9 cellular contexts compared by ENCODE assay signal in the genomic region with DNA sequence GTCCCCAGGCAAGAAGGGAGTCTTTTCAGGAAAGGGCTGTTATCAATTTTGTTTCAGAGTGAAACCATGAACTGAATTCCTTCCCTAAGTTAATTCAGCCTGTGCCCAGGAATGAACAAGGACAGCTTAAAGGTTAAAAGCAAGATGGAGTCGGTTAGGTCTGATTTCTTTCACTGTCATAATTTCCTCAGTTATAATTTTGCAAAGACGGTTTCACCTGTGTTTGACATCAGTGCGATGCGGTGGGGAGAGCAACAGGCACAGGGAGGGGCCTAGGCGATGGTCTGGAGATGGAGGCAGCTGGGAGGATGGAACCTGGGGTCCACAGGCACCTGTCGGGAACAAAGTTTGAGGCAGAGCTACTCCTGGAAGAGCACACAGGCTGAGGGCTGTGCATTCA. TPM values are rescaled to one million over a fixed set of nuclear protein-coding genes. Genes with fewer than 3 reads are reported as not detected.
DNase-seq lines count a peak whose midpoint lies in the region; ATAC-seq, FAIRE-seq and TF ChIP-seq lines count a peak whose summit lies in the region.
"Had no signal": no experiment of that assay in that cellular context is flagged by ENCODE, and none has a peak within 500 bp of the region (broad histone marks: within the 10 kb centered on the region; RNA-seq: fewer than 3 reads in every experiment).

No MANE protein-coding gene starts in this region.

- H3K4me3 Mint-ChIP-seq in CD8-positive, alpha-beta memory T cell, result peak overlapping the region; percentile 93 to 99 (median 98)
- peak overlapping the region; percentile 96 for H3K4me3 Mint-ChIP-seq in endothelial cell (ENCODE audit: unreplicated experiment)

- H3K36me3 ChIP-seq in CD8-positive, alpha-beta memory T cell (ENCODE audit: insufficient read depth, low read length), result no peaks in the 10 kb centered on the region
- H3K36me3 ChIP-seq in OCI-LY7 (ENCODE audit: insufficient read depth, low read length) (peaks cover 48% of the 10 kb centered on the region), pancreas (no peaks in the 10 kb centered on the region)
- H3K36me3 ChIP-seq: adrenal gland had no signal

- 29 to 30% methylated on average over 6 of the region's 6 CpGs for WGBS in pancreas, 2 donors

- H3K4me2 ChIP-seq in OCI-LY7 (ENCODE audit: low read length), result peak overlapping the region; percentile 92

- CTCF ChIA-PET in CD8-positive, alpha-beta memory T cell (lab: Charles Lee), result interaction anchor here (1.2 kb wide), 1 partner anchor 7 kb away, joined by 3 read pairs; no protein-coding TSS in a partner anchor
- CTCF ChIA-PET in OCI-LY7 (lab: Charles Lee; ENCODE audit: unreplicated experiment), result no interaction called here

- H3K9me2 ChIP-seq in OCI-LY7 (ENCODE audit: insufficient read depth, low read length), result no peaks in the 10 kb centered on the region

- H3K27ac ChIP-seq in CD8-positive, alpha-beta memory T cell (ENCODE audit: low read depth, low read length), result peak overlapping the region; percentile 99
- H3K27ac ChIP-seq in OCI-LY7 (ENCODE audit: low read depth, low read length, poor library complexity, severe bottlenecking) (peak overlapping the region; percentile 63), pancreas (no peak overlapping the region)

- H2AFZ ChIP-seq in OCI-LY7 (ENCODE audit: low read length), result no peak overlapping the region

- H3K4me3 ChIP-seq in CD8-positive, alpha-beta memory T cell (ENCODE audit: low read length), result peak overlapping the region; percentile 100
- H3K4me3 ChIP-seq in OCI-LY7 (ENCODE audit: low read depth, low read length, poor library complexity, severe bottlenecking) (peak overlapping the region; percentile 90), pancreas (peak overlapping the region; percentile 73 to 92 (median 90))

- no peaks in the 10 kb centered on the region for H3K27me3 ChIP-seq in CD8-positive, alpha-beta memory T cell (ENCODE audit: insufficient read depth, low read length, poor library complexity, severe bottlenecking)
- H3K27me3 ChIP-seq in pancreas, result no peaks in the 10 kb centered on the region
- H3K27me3 ChIP-seq: adrenal gland had no signal

- H3K9me3 ChIP-seq in CD8-positive, alpha-beta memory T cell (ENCODE audit: low read length), result no peaks in the 10 kb centered on the region
- H3K9me3 ChIP-seq in OCI-LY7 (ENCODE audit: low read length) (no peaks in the 10 kb centered on the region), pancreas (no peaks in the 10 kb centered on the region)
- H3K9me3 ChIP-seq: adrenal gland had no signal

- H3K27ac Mint-ChIP-seq in CD8-positive, alpha-beta memory T cell, result peak overlapping the region; percentile 85 to 99 (median 98)
- peak overlapping the region; percentile 92 for H3K27ac Mint-ChIP-seq in endothelial cell (ENCODE audit: unreplicated experiment)

- no TSS peak for BruUV-seq in OCI-LY7 (replicated peaks; lab: Mats Ljungman, UMichigan)

- peaks cover 4% of the 10 kb centered on the region; the same call in 1 of the 2 replicates for H4K20me1 ChIP-seq in OCI-LY7 (ENCODE audit: insufficient read depth, low read length)

- intact Hi-C loops in OCI-LY7 (cut with micrococcal nuclease; ENCODE audit: unreplicated experiment), result no loop called here
- intact Hi-C loops in pancreas (cut with DNase I), result no loop called here

- peaks cover 0 to 1% of the 10 kb centered on the region in 2 donors for H3K27me3 Mint-ChIP-seq in CD8-positive, alpha-beta memory T cell
- peaks cover 10% of the 10 kb centered on the region for H3K27me3 Mint-ChIP-seq in endothelial cell (ENCODE audit: unreplicated experiment)

- H3K36me3 Mint-ChIP-seq in CD8-positive, alpha-beta memory T cell, result peaks cover 0 to 41% (median 2%) of the 10 kb centered on the region in 3 donors
- H3K36me3 Mint-ChIP-seq in endothelial cell (ENCODE audit: low read depth, unreplicated experiment), result peaks cover 15% of the 10 kb centered on the region

- DNase-seq in CD8-positive, alpha-beta memory T cell, result no peak
- DNase-seq in OCI-LY7 (ENCODE audit: low spot score) (no peak), endothelial cell (ENCODE audit: low spot score) (no peak), pancreas (no peak), cerebellar cortex (ENCODE audit: low spot score) (no peak), NK-92 (lab: John Stamatoyannopoulos, UW; ENCODE audit: unreplicated experiment) (no peak)
- DNase-seq: adrenal gland had no signal

- POLR2A ChIA-PET in CD8-positive, alpha-beta memory T cell (lab: Charles Lee), result interaction anchor here (0.8 kb wide), 1 partner anchor 330 kb away, joined by 4 read pairs; the partner anchor contains the start of gene ZNF329
- POLR2A ChIA-PET in OCI-LY7 (lab: Charles Lee), result no interaction called here

- H3K4me1 ChIP-seq in CD8-positive, alpha-beta memory T cell (ENCODE audit: insufficient read depth, low read length), result peaks cover 10% of the 10 kb centered on the region
- H3K4me1 ChIP-seq in OCI-LY7 (ENCODE audit: insufficient read depth, low read length, poor library complexity, severe bottlenecking) (peaks cover 34% of the 10 kb centered on the region), pancreas (peaks cover 6 to 25% (median 7%) of the 10 kb centered on the region in 3 donors)

- no peaks in the 10 kb centered on the region for H3K9me3 Mint-ChIP-seq in CD8-positive, alpha-beta memory T cell
- H3K9me3 Mint-ChIP-seq in endothelial cell (ENCODE audit: unreplicated experiment), result no peaks in the 10 kb centered on the region

- peaks cover 60% of the 10 kb centered on the region for H3K79me2 ChIP-seq in OCI-LY7 (ENCODE audit: insufficient read depth, low read depth, low read length)

- no peak for ATAC-seq in pancreas
- ATAC-seq in GM21825 (IDR thresholded peaks at IDR 0.05; ENCODE audit: unreplicated experiment), result no peak
- no peak for ATAC-seq in GM18870 (IDR thresholded peaks at IDR 0.05; ENCODE audit: unreplicated experiment)

- FAIRE-seq in pancreas (lab: Jason Lieb, UNC), result no peak

- TF ChIP-seq CTCF in OCI-LY7 (conservative IDR thresholded peaks at IDR 0.05; ENCODE audit: low read length), result no peak
- no peak for TF ChIP-seq CTCF in endothelial cell (IDR thresholded peaks at IDR 0.05; ENCODE audit: unreplicated experiment)
- TF ChIP-seq CTCF in pancreas (IDR thresholded peaks at IDR 0.05), result no peak

- peaks cover 47 to 62% (median 61%) of the 10 kb centered on the region in 3 donors for H3K4me1 Mint-ChIP-seq in CD8-positive, alpha-beta memory T cell
- peaks cover 26% of the 10 kb centered on the region for H3K4me1 Mint-ChIP-seq in endothelial cell (ENCODE audit: unreplicated experiment)

RNA-seq across cellular contexts. Expression of gene ZNF552, which starts 5.9 kb away (rescaled TPM):
- 10 to 100 TPM in 1 of 2 experiments, 1 to 10 TPM in 1; 7.2 to 10.6 TPM for total RNA-seq in CD8-positive, alpha-beta memory T cell
- 11.3 TPM for polyA plus RNA-seq in CD8-positive, alpha-beta memory T cell
- total RNA-seq in OCI-LY7 (2014; rRNA removed; shearing (Covaris generic)), result 8.6 and 10.2 TPM in 2 replicates
- total RNA-seq in OCI-LY7 (2022) (11.4 and 12.5 TPM in 2 replicates), endothelial cell (ENCODE audit: unreplicated experiment) (7.0 TPM), pancreas (1 to 10 TPM; 3.4 to 5.8 (median 4.1) TPM)
- polyA plus RNA-seq in pancreas, result 1 to 10 TPM; 3.4 to 4.7 TPM

RNA-seq across cellular contexts. Expression of gene ZNF587B, which starts 9.5 kb away (rescaled TPM):
- 10 to 100 TPM; 24.8 to 25.4 TPM for total RNA-seq in CD8-positive, alpha-beta memory T cell
- 1.4 TPM for polyA plus RNA-seq in CD8-positive, alpha-beta memory T cell
- total RNA-seq in OCI-LY7 (2014; rRNA removed; shearing (Covaris generic)), result 19.8 and 20.2 TPM in 2 replicates
- total RNA-seq in OCI-LY7 (2022) (24.6 and 25.8 TPM in 2 replicates), endothelial cell (ENCODE audit: unreplicated experiment) (24.5 TPM), pancreas (10 to 100 TPM in 1 of 6 donors, 1 to 10 TPM in 5; 8.0 to 10.3 (median 9.0) TPM)
- 1 to 10 TPM; 4.4 to 8.4 TPM for polyA plus RNA-seq in pancreas

RNA-seq across cellular contexts. Expression of gene ZNF587, which starts 29.1 kb away (rescaled TPM):
- total RNA-seq in CD8-positive, alpha-beta memory T cell, result 10 to 100 TPM; 24.2 to 27.2 TPM
- 4.8 TPM for polyA plus RNA-seq in CD8-positive, alpha-beta memory T cell
- 22.7 and 25.0 TPM in 2 replicates for total RNA-seq in OCI-LY7 (2014; rRNA removed; shearing (Covaris generic))
- total RNA-seq in OCI-LY7 (2022) (45.9 and 52.5 TPM in 2 replicates), endothelial cell (ENCODE audit: unreplicated experiment) (36.8 TPM), pancreas (10 to 100 TPM; 12.2 to 29.5 (median 16.1) TPM)
- polyA plus RNA-seq in pancreas, result 10 to 100 TPM in 1 of 2 donors, 1 to 10 TPM in 1; 9.3 to 28.2 TPM

RNA-seq across cellular contexts. Expression of gene ZNF586, which starts 51.1 kb away (rescaled TPM):
- total RNA-seq in CD8-positive, alpha-beta memory T cell, result 10 to 100 TPM; 15.6 to 17.1 TPM
- 18.6 TPM for polyA plus RNA-seq in CD8-positive, alpha-beta memory T cell
- 19.7 and 21.6 TPM in 2 replicates for total RNA-seq in OCI-LY7 (2014; rRNA removed; shearing (Covaris generic))
- total RNA-seq in OCI-LY7 (2022) (23.8 and 25.2 TPM in 2 replicates), endothelial cell (ENCODE audit: unreplicated experiment) (19.6 TPM), pancreas (10 to 100 TPM in 1 of 6 donors, 1 to 10 TPM in 5; 3.9 to 12.9 (median 5.3) TPM)
- 1 to 10 TPM; 3.0 to 4.3 TPM for polyA plus RNA-seq in pancreas

Comparison
In these comparisons a context has a peak if more than half of its experiments do, and no peak if none do; other contexts are left out.
1. H3K27ac ChIP-seq: peak in CD8-positive, alpha-beta memory T cell (single experiment) and OCI-LY7 (single experiment); none in pancreas (0 of 4).
2. Peak in every context shown above with its lines, with median percentiles within 50 percentile points of each other: H3K4me3 ChIP-seq.